Comparison of ENCODE assay signal across 15 cellular contexts in the genomic region with DNA sequence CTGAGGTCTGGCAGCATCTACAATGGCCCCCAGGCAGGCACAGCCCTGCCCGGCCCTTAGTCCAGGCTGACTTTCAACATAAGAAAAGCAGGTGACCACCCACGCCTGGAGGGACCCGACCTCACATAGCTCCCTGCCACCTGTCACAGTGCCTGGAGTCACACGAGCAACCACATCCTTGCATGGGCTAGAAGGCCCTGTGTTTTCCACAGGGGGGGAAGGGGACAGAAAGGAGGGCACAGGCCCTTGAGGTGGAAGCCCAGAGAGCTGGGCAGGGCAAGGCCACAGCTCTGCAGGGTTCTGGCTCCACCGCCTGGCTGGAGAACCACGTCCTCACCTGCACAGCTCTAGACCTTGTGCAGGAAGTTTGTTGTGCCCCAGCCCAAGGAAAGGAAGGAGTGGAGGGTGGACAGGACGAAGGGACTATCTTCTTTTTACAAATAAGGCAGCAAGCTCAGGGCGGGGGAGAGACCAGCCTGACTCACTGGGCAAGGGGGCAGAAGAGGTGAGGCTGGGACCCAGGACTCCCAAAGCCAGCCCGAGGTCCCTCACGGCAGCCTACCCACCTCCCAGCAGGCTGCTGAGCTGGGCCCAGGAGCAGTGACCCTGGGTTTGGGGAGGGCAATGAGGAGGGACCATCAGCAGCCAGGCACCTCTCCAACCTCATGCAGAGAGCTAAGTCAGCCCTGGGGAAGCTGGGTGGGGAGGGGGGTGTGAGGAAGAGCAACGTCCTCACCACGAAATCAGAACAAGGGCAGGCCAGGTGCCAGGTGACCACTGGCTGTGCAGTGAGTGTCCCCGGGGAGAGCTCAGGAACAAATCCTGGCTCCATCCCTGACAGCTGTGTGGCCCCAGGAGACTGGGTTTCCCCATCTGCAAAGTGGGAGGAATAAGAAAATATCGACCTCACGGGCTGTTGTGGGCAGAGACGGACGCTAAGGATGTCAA. TPM values are rescaled to one million over a fixed set of nuclear protein-coding genes. Genes with fewer than 3 reads are reported as not detected.
DNase-seq lines count a peak whose midpoint lies in the region; ATAC-seq and TF ChIP-seq lines count a peak whose summit lies in the region.
"Had no signal": no experiment of that assay in that cellular context is flagged by ENCODE, and none has a peak within 500 bp of the region (broad histone marks: within the 10 kb centered on the region; RNA-seq: fewer than 3 reads in every experiment).

No MANE protein-coding gene starts in this region.

- H3K27ac ChIP-seq in mammary epithelial cell (ENCODE audit: insufficient read depth, low read depth, low read length) (no peak overlapping the region), sigmoid colon (no peak overlapping the region)
- H3K27ac ChIP-seq: ascending aorta, SJSA1 had no signal

- CTCF ChIA-PET in MCF 10A (lab: Yijun Ruan, JAX) (interaction anchor here (0.7 to 1.3 kb wide), 6 partner anchors 14 to 225 kb away, joined by 3 to 6 read pairs (median 4); no protein-coding TSS in a partner anchor), mammary epithelial cell (lab: Charles Lee; ENCODE audit: low non-redundant PET) (no interaction called here)

- TF ChIP-seq EP300 in Ishikawa (IDR thresholded peaks at IDR 0.05; ENCODE audit: borderline replicate concordance) (no peak), sigmoid colon (IDR thresholded peaks at IDR 0.05) (no peak)

- TF ChIP-seq RAD21 in Ishikawa (IDR thresholded peaks at IDR 0.05; ENCODE audit: low read depth): peak; percentile 46; the same call in 1 of the 2 replicates

- no peak overlapping the region for H3K9ac ChIP-seq in mammary epithelial cell (ENCODE audit: insufficient read depth, low read length)

- H3K4me3 Mint-ChIP-seq in MCF 10A (ENCODE audit: unreplicated experiment): no peak overlapping the region

- H3K9me3 ChIP-seq in mammary epithelial cell (replicated peaks; ENCODE audit: insufficient read depth, low read length): no peaks in the 10 kb centered on the region
- H3K9me3 ChIP-seq in sigmoid colon: no peaks in the 10 kb centered on the region
- H3K9me3 ChIP-seq: ascending aorta, SJSA1 had no signal

- intact Hi-C loops in MCF 10A (cut with micrococcal nuclease): no loop called here
- intact Hi-C loops in mammary epithelial cell (cut with micrococcal nuclease): no loop called here
- intact Hi-C loops in sigmoid colon (cut with DNase I): no loop called here

- H3K4me3 ChIP-seq in mammary epithelial cell (replicated peaks in 1 of 3; ENCODE audit: insufficient read depth in 1 of 3, low read depth in 2 of 3, low read length in 3 of 3) (no peak overlapping the region), sigmoid colon (no peak overlapping the region)
- H3K4me3 ChIP-seq: ascending aorta, SJSA1 had no signal

- no peak for TF ChIP-seq POLR2A in sigmoid colon (IDR thresholded peaks at IDR 0.05)

- in situ Hi-C loops in mammary epithelial cell (cut with MboI; ENCODE audit: low sequenced_read_pairs in 2 of 2): no loop called here

- no peaks in the 10 kb centered on the region for H3K27me3 Mint-ChIP-seq in MCF 10A (ENCODE audit: insufficient read depth, unreplicated experiment)

- H3K4me1 ChIP-seq in mammary epithelial cell (ENCODE audit: insufficient read depth, low read length) (peaks cover 18% of the 10 kb centered on the region), sigmoid colon (peaks cover 0 to 28% (median 24%) of the 10 kb centered on the region in 4 donors)

- dilution Hi-C loops in mammary epithelial cell (cut with HindIII; ENCODE audit: low sequenced_read_pairs): loop anchor here (10.0 kb wide), 1 partner anchor 129 kb away; a partner anchor contains a TSS

- no peak for TF ChIP-seq CTCF in MCF 10A (IDR thresholded peaks at IDR 0.05; ENCODE audit: unreplicated experiment)
- no peak for TF ChIP-seq CTCF in mammary epithelial cell (conservative IDR thresholded peaks at IDR 0.05 in 1 of 2, IDR thresholded peaks at IDR 0.05 in 1 of 2; ENCODE audit: extremely low read depth in 1 of 2, insufficient read depth in 1 of 2, low read depth in 1 of 2, low read length in 2 of 2)
- TF ChIP-seq CTCF in sigmoid colon (IDR thresholded peaks at IDR 0.05): no peak

- no peak for DNase-seq in MCF 10A (ENCODE audit: unreplicated experiment)
- DNase-seq in mammary epithelial cell: no peak
- peak; percentile 4 for DNase-seq in epidermal melanocyte (ENCODE audit: insufficient read length, low spot score)
- DNase-seq in sigmoid colon: peak; percentile 57
- DNase-seq in stimulated activated CD4-positive, alpha-beta T cell treated with anti-CD3 and anti-CD28 coated beads, Interleukin-4, amount 100 ng/mL, for 4 hours: no peak
- DNase-seq in NCI-H1092 (lab: John Stamatoyannopoulos, UW): no peak
- DNase-seq: DMS53, KG1, NCI-H187 treated with DMSO at 0.1 percent for 48 hours, NCI-H526 treated with DMSO at 0.1 percent for 48 hours had no signal

- no peaks in the 10 kb centered on the region for H4K20me1 ChIP-seq in mammary epithelial cell (ENCODE audit: insufficient read depth, low read length)

- peaks cover 21% of the 10 kb centered on the region for H3K4me1 Mint-ChIP-seq in MCF 10A (ENCODE audit: insufficient read depth, unreplicated experiment)

- no peaks in the 10 kb centered on the region for H3K36me3 ChIP-seq in mammary epithelial cell (ENCODE audit: insufficient read depth, low read length)
- peaks cover 0 to 5% (median 0%) of the 10 kb centered on the region in 4 donors for H3K36me3 ChIP-seq in sigmoid colon
- H3K36me3 ChIP-seq: SJSA1 had no signal

- no peak overlapping the region for H3K4me2 ChIP-seq in mammary epithelial cell (ENCODE audit: insufficient read depth, low read depth, low read length)

- peak overlapping the region; percentile 35 for H3K27ac Mint-ChIP-seq in MCF 10A (ENCODE audit: low read depth, unreplicated experiment)

- no peaks in the 10 kb centered on the region for H3K79me2 ChIP-seq in mammary epithelial cell (ENCODE audit: insufficient read depth, low read length)

- 63% methylated on average over 13 of the region's 17 CpGs for WGBS in mammary epithelial cell (ENCODE audit: low coverage, missing lambda C conversion rate)
- 78 to 83% methylated on average over 17 of the region's 17 CpGs for WGBS in sigmoid colon, 2 donors

- no TSS peak for BruUV-seq in MCF 10A (replicated peaks; lab: Mats Ljungman, UMichigan)
- no TSS peak for BruUV-seq in mammary epithelial cell (replicated peaks; lab: Mats Ljungman, UMichigan)

- POLR2A ChIA-PET in MCF 10A (lab: Yijun Ruan, JAX): interaction anchor here (0.6 to 0.7 kb wide), 4 partner anchors 150 to 1226 kb away, joined by 3 read pairs; no protein-coding TSS in a partner anchor

- peaks cover 17% of the 10 kb centered on the region for H3K36me3 Mint-ChIP-seq in MCF 10A (ENCODE audit: insufficient read depth, unreplicated experiment)

- no peak for ATAC-seq in HG02884 (IDR thresholded peaks at IDR 0.05; ENCODE audit: unreplicated experiment)

- H3K9me3 Mint-ChIP-seq in MCF 10A (ENCODE audit: unreplicated experiment): no peaks in the 10 kb centered on the region

- no peaks in the 10 kb centered on the region for H3K27me3 ChIP-seq in mammary epithelial cell (ENCODE audit: insufficient read depth, low read length)
- no peaks in the 10 kb centered on the region for H3K27me3 ChIP-seq in sigmoid colon
- H3K27me3 ChIP-seq: ascending aorta, SJSA1 had no signal

- no peak overlapping the region for H2AFZ ChIP-seq in mammary epithelial cell (ENCODE audit: low read depth, low read length)

TF ChIP-seq in Ishikawa, 13 proteins besides CTCF, POLR2A, EP300 and RAD21 (continues in another document):
- TF ChIP-seq, protein P1, sequence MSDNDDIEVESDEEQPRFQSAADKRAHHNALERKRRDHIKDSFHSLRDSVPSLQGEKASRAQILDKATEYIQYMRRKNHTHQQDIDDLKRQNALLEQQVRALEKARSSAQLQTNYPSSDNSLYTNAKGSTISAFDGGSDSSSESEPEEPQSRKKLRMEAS (IDR thresholded peaks at IDR 0.05): no peak
- TF ChIP-seq CREB1 (IDR thresholded peaks at IDR 0.05; ENCODE audit: low read depth) (no peak), TEAD4 (IDR thresholded peaks at IDR 0.05) (no peak), FOXM1 (IDR thresholded peaks at IDR 0.05; ENCODE audit: borderline replicate concordance, low read depth) (no peak), EGR1 (IDR thresholded peaks at IDR 0.05) (no peak), ZBTB7A (IDR thresholded peaks at IDR 0.05; ENCODE audit: low read depth) (no peak), TCF12 (IDR thresholded peaks at IDR 0.05; ENCODE audit: low read depth) (no peak), TAF1 (IDR thresholded peaks at IDR 0.05; ENCODE audit: low read depth) (no peak)
- TF ChIP-seq, protein P2, sequence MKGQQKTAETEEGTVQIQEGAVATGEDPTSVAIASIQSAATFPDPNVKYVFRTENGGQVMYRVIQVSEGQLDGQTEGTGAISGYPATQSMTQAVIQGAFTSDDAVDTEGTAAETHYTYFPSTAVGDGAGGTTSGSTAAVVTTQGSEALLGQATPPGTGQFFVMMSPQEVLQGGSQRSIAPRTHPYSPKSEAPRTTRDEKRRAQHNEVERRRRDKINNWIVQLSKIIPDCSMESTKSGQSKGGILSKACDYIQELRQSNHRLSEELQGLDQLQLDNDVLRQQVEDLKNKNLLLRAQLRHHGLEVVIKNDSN (IDR thresholded peaks at IDR 0.05): no peak

RNA-seq across cellular contexts. Expression of a gene that starts 4.3 kb away (rescaled TPM):
- 6.6 and 11.6 TPM in 2 replicates for total RNA-seq in MCF 10A (2022)
- total RNA-seq in mammary epithelial cell: 1 to 10 TPM; 3.3 to 3.7 TPM
- polyA plus RNA-seq in mammary epithelial cell: 3.1 TPM
- polyA minus RNA-seq in mammary epithelial cell: 4.7 TPM
- total RNA-seq in sigmoid colon: 1 to 10 TPM; 1.1 to 5.5 (median 1.6) TPM
- 10 to 100 TPM in 1 of 3 donors, 1 to 10 TPM in 2; 1.8 to 12.1 (median 1.8) TPM for polyA plus RNA-seq in sigmoid colon

RNA-seq across cellular contexts. Expression of a gene that starts 28.6 kb away (rescaled TPM):
- total RNA-seq in MCF 10A (2022) (not detected in 2 replicates), mammary epithelial cell (not detected), sigmoid colon (under 1 TPM in 1 of 4 donors, not detected in 3; 0.36 TPM)
- polyA plus RNA-seq in mammary epithelial cell (not detected), sigmoid colon (1 to 10 TPM in 1 of 3 donors, not detected in 2; 1.7 TPM)
- not detected for polyA minus RNA-seq in mammary epithelial cell
- total RNA-seq: ascending aorta, dermis microvascular lymphatic vessel endothelial cell, SJSA1 had no signal

RNA-seq across cellular contexts. Expression of a gene that starts 34.0 kb away (rescaled TPM):
- total RNA-seq in MCF 10A (2022) (not detected in 2 replicates), mammary epithelial cell (under 1 TPM; 0.40 to 0.50 TPM), sigmoid colon (under 1 TPM in 3 of 4 donors, not detected in 1; under 0.01 to 0.33 (median 0.14) TPM)
- polyA plus RNA-seq in mammary epithelial cell (0.05 TPM), sigmoid colon (1 to 10 TPM in 1 of 3 donors, under 1 TPM in 2; under 0.01 to 9.7 (median 0.46) TPM)
- polyA minus RNA-seq in mammary epithelial cell: not detected
- total RNA-seq: dermis microvascular lymphatic vessel endothelial cell, SJSA1 had no signal

Comparison
In these comparisons a context has a peak if more than half of its experiments do, and no peak if none do; other contexts are left out.
1. DNase-seq: peak in epidermal melanocyte (single experiment) and sigmoid colon (single experiment); none in MCF 10A (single experiment), mammary epithelial cell (single experiment), stimulated activated CD4-positive, alpha-beta T cell treated with anti-CD3 and anti-CD28 coated beads, Interleukin-4, amount 100 ng/mL, for 4 hours (0 of 2) and NCI-H1092 (single experiment).